Comparison of ENCODE assay signal across 2 cellular contexts in the genomic region with DNA sequence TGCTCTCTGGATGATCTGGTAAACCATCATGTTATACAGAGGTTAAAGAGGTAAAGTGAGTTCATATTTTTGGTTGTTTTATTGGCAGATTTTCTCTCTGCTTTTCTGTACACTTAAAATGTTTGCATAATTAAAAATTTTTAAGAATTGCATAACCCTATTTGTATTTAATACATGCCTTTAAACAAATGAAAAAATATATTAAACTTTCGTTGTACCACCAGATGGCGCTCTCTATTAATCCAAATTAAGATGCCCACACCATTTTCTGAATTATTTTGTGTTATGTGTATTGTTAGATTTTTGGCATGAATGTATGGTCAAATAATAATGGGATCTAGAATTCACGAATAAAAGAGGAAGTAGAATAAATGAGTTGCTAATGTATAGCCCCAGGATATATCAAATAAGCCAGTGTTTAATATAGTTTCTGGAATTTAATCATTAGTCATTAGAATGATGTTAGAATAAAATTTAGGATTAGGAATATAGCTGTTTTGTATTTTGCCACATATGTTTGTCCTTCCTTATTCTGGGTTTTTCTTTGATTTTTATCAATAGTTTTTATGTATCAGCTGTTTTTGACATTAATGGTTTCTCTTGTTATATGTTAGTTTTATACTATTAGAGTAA.
TF ChIP-seq lines count a peak whose summit lies in the region.

No MANE protein-coding gene starts in this region.

TF ChIP-seq in HCT116, 20 proteins besides CTCF, POLR2A, EP300 and RAD21:
- TF ChIP-seq SIN3A (IDR thresholded peaks at IDR 0.05; ENCODE audit: low read depth) (no peak), SP1 (IDR thresholded peaks at IDR 0.05; ENCODE audit: low read depth) (no peak), TCF7L2 (IDR thresholded peaks at IDR 0.05; ENCODE audit: borderline replicate concordance, extremely low read depth, insufficient read depth, insufficient read length) (no peak), SRF (IDR thresholded peaks at IDR 0.05; ENCODE audit: low read depth) (no peak), JUND (IDR thresholded peaks at IDR 0.05) (no peak), ZNF274 (IDR thresholded peaks at IDR 0.05; ENCODE audit: low read depth, low read length) (no peak), YY1 (IDR thresholded peaks at IDR 0.05; ENCODE audit: extremely low read depth, insufficient replicate concordance, low read depth, low read length) (no peak), POLR2AphosphoS5 (IDR thresholded peaks at IDR 0.05; ENCODE audit: low read depth, low read length) (no peak), FOSL1 (IDR thresholded peaks at IDR 0.05; ENCODE audit: low read depth) (no peak)
TF ChIP-seq in HCT116: peak in this region for 0.

TF ChIP-seq in H1, 55 proteins besides CTCF, POLR2A, EP300 and RAD21:
- TF ChIP-seq CEBPB (IDR thresholded peaks at IDR 0.05; ENCODE audit: low read depth, low read length) (0 out of 2 replicates have a peak, but pooled peaks have one; percentile 36), BCL11A (IDR thresholded peaks at IDR 0.05; ENCODE audit: low read depth in 2 of 2, low read length in 2 of 2) (no peak)
